ENCODE assay signal across 12 cellular contexts in the genomic region with DNA sequence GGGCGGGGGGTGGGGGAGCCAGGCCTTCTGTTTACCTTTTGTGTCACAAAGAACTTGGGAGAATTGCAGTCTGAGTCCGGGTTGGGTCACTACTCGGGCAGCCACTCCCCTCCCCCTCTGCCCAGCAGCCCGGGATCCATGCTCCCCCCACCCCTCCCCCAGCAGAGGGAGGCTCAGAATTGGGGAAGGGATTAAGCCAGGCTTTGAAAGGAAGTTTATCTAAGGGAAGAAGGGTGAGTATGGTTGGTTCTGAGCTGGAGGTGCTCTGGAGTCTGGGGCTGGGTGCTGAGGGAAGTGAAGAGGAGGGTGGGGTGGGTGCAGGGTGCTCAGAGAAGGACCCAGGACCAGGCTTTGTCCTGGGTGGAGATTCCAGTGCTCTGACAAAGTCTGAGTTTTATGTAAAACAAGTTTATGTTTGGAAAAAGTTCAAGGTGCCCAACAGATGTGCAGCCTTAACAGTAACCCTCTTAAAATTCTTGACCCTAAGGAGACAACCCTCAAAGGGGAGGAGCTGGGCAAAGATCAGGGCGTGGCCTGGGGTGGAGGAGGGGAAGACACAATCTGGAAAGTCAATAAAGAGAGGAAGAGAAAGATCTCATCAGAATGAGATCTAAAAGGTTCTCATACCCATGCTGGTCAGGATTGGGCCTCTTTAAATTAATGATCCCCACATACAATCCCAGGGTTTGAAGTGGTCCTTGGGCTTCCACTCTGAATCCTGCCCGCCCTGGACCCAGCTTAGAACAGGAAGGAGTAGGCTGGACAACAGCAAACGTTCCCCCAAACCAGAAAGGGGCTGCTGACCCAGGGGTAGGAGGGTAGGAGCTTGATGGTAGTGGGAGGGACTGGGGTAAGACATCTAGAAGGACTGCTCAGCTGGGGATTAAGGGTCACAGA. TPM values are rescaled to one million over a fixed set of nuclear protein-coding genes. Genes with fewer than 3 reads are reported as not detected.
A peak's percentile ranks its signal among the peaks of the same experiment; 100 is the strongest.
DNase-seq lines count a peak whose midpoint lies in the region; ATAC-seq and TF ChIP-seq lines count a peak whose summit lies in the region.
"Had no signal": no experiment of that assay in that cellular context is flagged by ENCODE, and none has a peak within 500 bp of the region (broad histone marks: within the 10 kb centered on the region; RNA-seq: fewer than 3 reads in every experiment).

No MANE protein-coding gene starts in this region.

- no peak overlapping the region for H3K4me3 ChIP-seq in AG10803 (ENCODE audit: low read length)
- H3K4me3 ChIP-seq in WERI-Rb-1 (ENCODE audit: low read depth, low read length), result peak overlapping the region; percentile 3; the same call in 1 of the 2 replicates
- H3K4me3 ChIP-seq in testis, result no peak overlapping the region

- 78 to 79% methylated on average over 7 of the region's 7 CpGs for WGBS in testis, 2 donors

- no peak for TF ChIP-seq CTCF in AG10803 (conservative IDR thresholded peaks at IDR 0.05; ENCODE audit: low read length)
- no peak for TF ChIP-seq CTCF in WERI-Rb-1 (IDR thresholded peaks at IDR 0.05; ENCODE audit: low read depth, low read length)
- no peak for TF ChIP-seq CTCF in testis (IDR thresholded peaks at IDR 0.05)

- peak overlapping the region; percentile 93 for H3K27ac ChIP-seq in WERI-Rb-1
- H3K27ac ChIP-seq in testis, result no peak overlapping the region

- ATAC-seq in left lobe of liver, result peak; percentile 21
- no peak for ATAC-seq in HG03439 (IDR thresholded peaks at IDR 0.05; ENCODE audit: unreplicated experiment)
- no peak for ATAC-seq in GM18861 (IDR thresholded peaks at IDR 0.05; ENCODE audit: unreplicated experiment)
- ATAC-seq in GM21515 (IDR thresholded peaks at IDR 0.05; ENCODE audit: unreplicated experiment), result no peak
- ATAC-seq: activated T-cell treated with anti-CD3 and anti-CD28 coated beads, Interleukin-2, amount 50 U/mL, for 4 hours; stimulated activated naive CD8-positive, alpha-beta T cell treated with anti-CD3 and anti-CD28 coated beads, Interleukin-15, amount 100 ng/mL, for 72 hours had no signal

- intact Hi-C loops in testis (cut with DNase I; ENCODE audit: low total_unique reads), result no loop called here

- DNase-seq in AG10803 (ENCODE audit: low read depth) (peak; percentile 44), HT1080 (ENCODE audit: low read depth) (peak; percentile 18), WERI-Rb-1 (peak; percentile 99), left lobe of liver (ENCODE audit: low spot score) (no peak), testis (no peak)
- DNase-seq: activated T-cell treated with anti-CD3 and anti-CD28 coated beads, Interleukin-2, amount 50 U/mL, for 4 hours; effector CD8-positive, alpha-beta T cell; stimulated activated naive CD8-positive, alpha-beta T cell treated with anti-CD3 and anti-CD28 coated beads, Interleukin-15, amount 100 ng/mL, for 72 hours; SW 1271 had no signal

- H3K9me3 ChIP-seq in WERI-Rb-1 (ENCODE audit: severe bottlenecking) (no peaks in the 10 kb centered on the region), testis (no peaks in the 10 kb centered on the region)

- TF ChIP-seq POLR2A in testis (IDR thresholded peaks at IDR 0.05), result no peak

- no peaks in the 10 kb centered on the region for H3K4me1 ChIP-seq in testis

- no peaks in the 10 kb centered on the region for H3K27me3 ChIP-seq in WERI-Rb-1 (ENCODE audit: insufficient read depth, low read depth, severe bottlenecking)
- no peaks in the 10 kb centered on the region for H3K27me3 ChIP-seq in testis

- H3K36me3 ChIP-seq in WERI-Rb-1 (peaks cover 42% of the 10 kb centered on the region), testis (ENCODE audit: low read depth, missing control alignments) (no peaks in the 10 kb centered on the region)

RNA-seq across cellular contexts. Expression of a gene that starts 32.8 kb away (rescaled TPM):
- total RNA-seq in HT1080 (2014; rRNA removed; shearing (Covaris generic)), result 4.9 and 10.8 TPM in 2 replicates
- polyA plus RNA-seq in HT1080 (2015; cell fraction: cytosol; rRNA removed), result 27.1 and 29.7 TPM in 2 replicates
- polyA plus RNA-seq in HT1080 (2015; cell fraction: nucleus; rRNA removed), result 16.2 and 18.2 TPM in 2 replicates
- 24.6 TPM for total RNA-seq in left lobe of liver
- 10 to 100 TPM; 39.7 to 50.2 TPM for total RNA-seq in testis
- polyA plus RNA-seq in testis (ENCODE audit: insufficient read depth, low read depth, low replicate concordance), result 38.0 TPM

RNA-seq across cellular contexts. Expression of a gene that starts 59.3 kb away (rescaled TPM):
- total RNA-seq in HT1080 (2014; rRNA removed; shearing (Covaris generic)), result 40.3 and 45.8 TPM in 2 replicates
- polyA plus RNA-seq in HT1080 (2015; cell fraction: cytosol; rRNA removed), result 46.9 and 62.8 TPM in 2 replicates
- polyA plus RNA-seq in HT1080 (2015; cell fraction: nucleus; rRNA removed), result 52.6 and 59.2 TPM in 2 replicates
- not detected for total RNA-seq in left lobe of liver
- total RNA-seq in testis, result 10 to 100 TPM; 15.1 to 16.0 TPM
- polyA plus RNA-seq in testis (ENCODE audit: insufficient read depth, low read depth, low replicate concordance), result 12.9 TPM

Comparison
In these comparisons a context has a peak if more than half of its experiments do, and no peak if none do; other contexts are left out.
1. DNase-seq: peak in AG10803 (single experiment), HT1080 (single experiment) and WERI-Rb-1 (single experiment); none in left lobe of liver (single experiment) and testis (single experiment).
2. RNA of a gene that starts 59.3 kb away (total RNA-seq): 40.3 to 45.8 TPM in HT1080 and 15.1 to 16.0 TPM in testis; not detected in left lobe of liver (single experiment); every median in the first group is over 10 times any median in the second.